In genomic region chr6:38107073-38107472, GRCh38 we compare ENCODE assay signal across 19 cellular contexts.
DNase-seq lines count a peak whose midpoint lies in the region; ATAC-seq, FAIRE-seq and TF ChIP-seq lines count a peak whose summit lies in the region.
"Had no signal": no experiment of that assay in that cellular context is flagged by ENCODE, and none has a peak within 500 bp of the region (broad histone marks: within the 10 kb centered on the region; RNA-seq: fewer than 3 reads in every experiment).

No MANE protein-coding gene starts in this region.

- no peak for ATAC-seq in activated CD8-positive, alpha-beta T cell treated with anti-CD3 and anti-CD28 coated beads for 36 hours
- ATAC-seq in activated CD8-positive, alpha-beta T cell treated with anti-CD3 and anti-CD28 coated beads, Interleukin-2, amount 10 ng/mL, durations not matched to agents 7 days and 5 days: no peak
- ATAC-seq in PC-3: no peak
- ATAC-seq: HCT116, Right ventricle myocardium inferior had no signal

- peaks cover 11% of the 10 kb centered on the region for H3K36me3 Mint-ChIP-seq in activated CD8-positive, alpha-beta T cell treated with anti-CD3 and anti-CD28 coated beads for 36 hours (ENCODE audit: low read depth)
- H3K36me3 Mint-ChIP-seq in activated CD8-positive, alpha-beta T cell treated with anti-CD3 and anti-CD28 coated beads, Interleukin-2, amount 10 ng/mL, durations not matched to agents 7 days and 5 days (ENCODE audit: low read depth): peaks cover 2% of the 10 kb centered on the region
- H3K36me3 Mint-ChIP-seq in nephron progenitor cell (ENCODE audit: low read depth): peaks cover 20% of the 10 kb centered on the region

- BruUV-seq in PC-3 (replicated peaks; lab: Mats Ljungman, UMichigan): no TSS peak

- no peak overlapping the region for H2AFZ ChIP-seq in PC-3 (ENCODE audit: low read length)

- no peak overlapping the region for H3K4me3 ChIP-seq in coronary artery
- H3K4me3 ChIP-seq in PC-3 (ENCODE audit: low read length): no peak overlapping the region
- H3K4me3 ChIP-seq: SJSA1 had no signal

- H3K27ac ChIP-seq in coronary artery (no peak overlapping the region), PC-3 (ENCODE audit: low read length) (no peak overlapping the region)
- H3K27ac ChIP-seq: SJSA1 had no signal

- TF ChIP-seq POLR2A in GM12891 (IDR thresholded peaks at IDR 0.05; ENCODE audit: low read depth, low read length): no peak

- CTCF ChIA-PET in activated CD8-positive, alpha-beta T cell treated with anti-CD3 and anti-CD28 coated beads for 36 hours (lab: Charles Lee): no interaction called here
- CTCF ChIA-PET in activated CD8-positive, alpha-beta T cell treated with anti-CD3 and anti-CD28 coated beads, Interleukin-2, amount 10 ng/mL, durations not matched to agents 7 days and 5 days (lab: Charles Lee): no interaction called here
- CTCF ChIA-PET in PC-3 (lab: Charles Lee): no interaction called here

- H3K79me2 ChIP-seq in PC-3 (ENCODE audit: low read length): no peaks in the 10 kb centered on the region

- DNase-seq in activated CD8-positive, alpha-beta T cell treated with anti-CD3 and anti-CD28 coated beads for 36 hours: no peak
- no peak for DNase-seq in activated CD8-positive, alpha-beta T cell treated with anti-CD3 and anti-CD28 coated beads, Interleukin-2, amount 10 ng/mL, durations not matched to agents 7 days and 5 days
- DNase-seq in GM12891 (ENCODE audit: insufficient read length, low spot score): no peak
- peak; percentile 30 for DNase-seq in NCI-H69 (lab: John Stamatoyannopoulos, UW)
- DNase-seq in nephron progenitor cell: no peak
- no peak for DNase-seq in coronary artery (ENCODE audit: low spot score)
- DNase-seq in PC-3: no peak
- DNase-seq in SW 1271 (lab: John Stamatoyannopoulos, UW): no peak
- DNase-seq: AML-193, C1 segment of cervical spinal cord, GOT3, KG1, NCI-H1105, NCI-H1694 treated with DMSO at 0.1 percent for 48 hours, NCI-H748 treated with DMSO at 0.1 percent for 48 hours had no signal

- H3K4me1 Mint-ChIP-seq in activated CD8-positive, alpha-beta T cell treated with anti-CD3 and anti-CD28 coated beads for 36 hours (ENCODE audit: low read depth): peaks cover 21% of the 10 kb centered on the region
- peaks cover 5% of the 10 kb centered on the region for H3K4me1 Mint-ChIP-seq in activated CD8-positive, alpha-beta T cell treated with anti-CD3 and anti-CD28 coated beads, Interleukin-2, amount 10 ng/mL, durations not matched to agents 7 days and 5 days (ENCODE audit: low read depth)
- H3K4me1 Mint-ChIP-seq in nephron progenitor cell: peaks cover 27% of the 10 kb centered on the region

- no peaks in the 10 kb centered on the region for H3K27me3 Mint-ChIP-seq in activated CD8-positive, alpha-beta T cell treated with anti-CD3 and anti-CD28 coated beads for 36 hours
- H3K27me3 Mint-ChIP-seq in activated CD8-positive, alpha-beta T cell treated with anti-CD3 and anti-CD28 coated beads, Interleukin-2, amount 10 ng/mL, durations not matched to agents 7 days and 5 days (ENCODE audit: low read depth): no peaks in the 10 kb centered on the region
- no peaks in the 10 kb centered on the region for H3K27me3 Mint-ChIP-seq in nephron progenitor cell (ENCODE audit: low read depth, poor library complexity)

- no peaks in the 10 kb centered on the region for H3K9me3 ChIP-seq in PC-3 (ENCODE audit: low read length)
- H3K9me3 ChIP-seq: SJSA1 had no signal

- H3K9ac ChIP-seq in PC-3 (ENCODE audit: low read length): no peak overlapping the region

- intact Hi-C loops in activated CD8-positive, alpha-beta T cell treated with anti-CD3 and anti-CD28 coated beads for 36 hours (cut with micrococcal nuclease): no loop called here
- intact Hi-C loops in PC-3 (cut with micrococcal nuclease): no loop called here

- no peaks in the 10 kb centered on the region for H3K4me1 ChIP-seq in PC-3 (ENCODE audit: insufficient read depth, low read length)
- H3K4me1 ChIP-seq: SJSA1 had no signal

- peak; percentile 54 for FAIRE-seq in GM12891 (lab: Jason Lieb, UNC)
- FAIRE-seq: G401.6 had no signal

- no peaks in the 10 kb centered on the region for H3K9me3 Mint-ChIP-seq in activated CD8-positive, alpha-beta T cell treated with anti-CD3 and anti-CD28 coated beads for 36 hours
- no peaks in the 10 kb centered on the region for H3K9me3 Mint-ChIP-seq in activated CD8-positive, alpha-beta T cell treated with anti-CD3 and anti-CD28 coated beads, Interleukin-2, amount 10 ng/mL, durations not matched to agents 7 days and 5 days (ENCODE audit: insufficient read depth)
- H3K9me3 Mint-ChIP-seq in nephron progenitor cell: no peaks in the 10 kb centered on the region

- H3K4me2 ChIP-seq in PC-3 (ENCODE audit: low read length): no peak overlapping the region

- no peaks in the 10 kb centered on the region for H3K27me3 ChIP-seq in PC-3 (ENCODE audit: low read length)
- H3K27me3 ChIP-seq: SJSA1 had no signal

- H4K20me1 ChIP-seq in PC-3 (ENCODE audit: low read length): no peaks in the 10 kb centered on the region

- no peak for TF ChIP-seq CTCF in activated CD8-positive, alpha-beta T cell treated with anti-CD3 and anti-CD28 coated beads for 36 hours (IDR thresholded peaks at IDR 0.05)
- TF ChIP-seq CTCF in nephron progenitor cell (IDR thresholded peaks at IDR 0.05): no peak
- TF ChIP-seq CTCF in coronary artery (IDR thresholded peaks at IDR 0.05): no peak
- no peak for TF ChIP-seq CTCF in PC-3 (conservative IDR thresholded peaks at IDR 0.05; ENCODE audit: low read depth, low read length)

- H3K27ac Mint-ChIP-seq in activated CD8-positive, alpha-beta T cell treated with anti-CD3 and anti-CD28 coated beads for 36 hours: peak overlapping the region; percentile 9
- H3K27ac Mint-ChIP-seq in activated CD8-positive, alpha-beta T cell treated with anti-CD3 and anti-CD28 coated beads, Interleukin-2, amount 10 ng/mL, durations not matched to agents 7 days and 5 days: no peak overlapping the region
- peak overlapping the region; percentile 36 for H3K27ac Mint-ChIP-seq in nephron progenitor cell

- no peak overlapping the region for H3K4me3 Mint-ChIP-seq in activated CD8-positive, alpha-beta T cell treated with anti-CD3 and anti-CD28 coated beads for 36 hours
- H3K4me3 Mint-ChIP-seq in activated CD8-positive, alpha-beta T cell treated with anti-CD3 and anti-CD28 coated beads, Interleukin-2, amount 10 ng/mL, durations not matched to agents 7 days and 5 days: no peak overlapping the region
- H3K4me3 Mint-ChIP-seq in nephron progenitor cell: no peak overlapping the region

- H3K36me3 ChIP-seq in PC-3 (ENCODE audit: low read depth, low read length): 0 out of 2 replicates have a peak, but pooled peaks cover 2% of the 10 kb centered on the region
- H3K36me3 ChIP-seq: SJSA1 had no signal

- no peaks in the 10 kb centered on the region for H3K9me2 ChIP-seq in PC-3 (replicated peaks; ENCODE audit: low read length)

- H3F3A ChIP-seq in PC-3 (ENCODE audit: low read length, unreplicated experiment): no peaks in the 10 kb centered on the region

- POLR2A ChIA-PET in activated CD8-positive, alpha-beta T cell treated with anti-CD3 and anti-CD28 coated beads for 36 hours (lab: Charles Lee): no interaction called here
- POLR2A ChIA-PET in activated CD8-positive, alpha-beta T cell treated with anti-CD3 and anti-CD28 coated beads, Interleukin-2, amount 10 ng/mL, durations not matched to agents 7 days and 5 days (lab: Charles Lee): no interaction called here
- POLR2A ChIA-PET in PC-3 (lab: Charles Lee; ENCODE audit: unreplicated experiment): no interaction called here

TF ChIP-seq in GM12891, 5 proteins besides CTCF, POLR2A, EP300 and RAD21:
- TF ChIP-seq POU2F2 (IDR thresholded peaks at IDR 0.05; ENCODE audit: low read depth, low read length) (no peak), SPI1 (IDR thresholded peaks at IDR 0.05; ENCODE audit: low read depth, low read length) (no peak), PAX5 (IDR thresholded peaks at IDR 0.05; ENCODE audit: insufficient read depth, low read length, severe bottlenecking) (no peak), TAF1 (IDR thresholded peaks at IDR 0.05; ENCODE audit: low read depth, low read length) (no peak), POLR2AphosphoS5 (IDR thresholded peaks at IDR 0.05; ENCODE audit: low read depth, low read length) (no peak)
TF ChIP-seq in GM12891: peak in this region for 0.
